Comparison of ENCODE assay signal across 8 cellular contexts in genomic region chr5:140042551-140043507, GRCh38. TPM values are rescaled to one million over a fixed set of nuclear protein-coding genes. Genes with fewer than 3 reads are reported as not detected.
DNase-seq lines count a peak whose midpoint lies in the region; ATAC-seq and TF ChIP-seq lines count a peak whose summit lies in the region.

Gene NRG2 (minus strand): TSS chr5:140043299.

- H3K9me3 ChIP-seq in esophagus (ENCODE audit: control insufficient read depth in 2 of 2, insufficient read depth in 1 of 2, low read depth in 1 of 2, low read length in 1 of 2) (no peaks in the 10 kb centered on the region), mucosa of descending colon (no peaks in the 10 kb centered on the region)

- peak; percentile 62 for DNase-seq in NCI-H69 (lab: John Stamatoyannopoulos, UW)
- peak; percentile 11 for DNase-seq in activated T-cell treated with anti-CD3 and anti-CD28 coated beads for 4 hours
- DNase-seq in mucosa of descending colon, result peak; percentile 46 to 64 (median 60)
- peak; percentile 8 for DNase-seq in stimulated activated naive CD4-positive, alpha-beta T cell treated with Interleukin-2 at 50 U/mL for 16 hours (lab: John Stamatoyannopoulos, UW)

- ATAC-seq in GM18520 (IDR thresholded peaks at IDR 0.05; ENCODE audit: unreplicated experiment) (peak; percentile 44), HG03066 (IDR thresholded peaks at IDR 0.05; ENCODE audit: low read depth, unreplicated experiment) (peak; percentile 56), mucosa of descending colon (peak; percentile 75)

- no peaks in the 10 kb centered on the region for H3K36me3 ChIP-seq in ACC112 (ENCODE audit: insufficient read depth, low read length)
- H3K36me3 ChIP-seq in esophagus (ENCODE audit: control insufficient read depth in 2 of 2, insufficient read depth in 2 of 2, low read length in 1 of 2), result no peaks in the 10 kb centered on the region
- no peaks in the 10 kb centered on the region for H3K36me3 ChIP-seq in mucosa of descending colon (ENCODE audit: low read depth)

- peak within 1 kb of the TSS; percentile 44 for H2AFZ ChIP-seq in ACC112 (ENCODE audit: low read length, unreplicated experiment)

- H3K27me3 ChIP-seq in ACC112 (ENCODE audit: insufficient read depth, low read length), result no peaks in the 10 kb centered on the region
- peaks cover 0 to 11% of the 10 kb centered on the region in 2 donors for H3K27me3 ChIP-seq in esophagus (ENCODE audit: control insufficient read depth in 1 of 2, insufficient read depth in 2 of 2, low read length in 2 of 2)

- H3K4me3 ChIP-seq in ACC112 (ENCODE audit: low read depth, low read length) (peak within 1 kb of the TSS; percentile 84), esophagus (ENCODE audit: low read depth in 1 of 2, low read length in 2 of 2) (peak within 1 kb of the TSS; percentile 52 to 56), mucosa of descending colon (no peak within 1 kb of the TSS)

- no peaks in the 10 kb centered on the region for H3K79me2 ChIP-seq in ACC112 (ENCODE audit: control insufficient read depth, insufficient read depth, low read length, unreplicated experiment)

- H3K27ac ChIP-seq in ACC112 (ENCODE audit: low read depth, low read length) (no peak within 1 kb of the TSS), esophagus (ENCODE audit: low read depth in 2 of 2, low read length in 1 of 2) (peak within 1 kb of the TSS in 1 of 2 donors; percentile 41)

- no peak for TF ChIP-seq CTCF in mucosa of descending colon (IDR thresholded peaks at IDR 0.05)

- whole genome bisulfite sequencing in esophagus, 2 donors, result 1% methylated on average over 79 to 91 of the region's 91 CpGs

- intact Hi-C loops in mucosa of descending colon (cut with DNase I, micrococcal nuclease), result no loop called here

- H3K4me1 ChIP-seq in ACC112 (ENCODE audit: control insufficient read depth, insufficient read depth, low read length, unreplicated experiment) (peaks cover 26% of the 10 kb centered on the region), esophagus (ENCODE audit: control insufficient read depth in 2 of 2, insufficient read depth in 2 of 2, low read length in 1 of 2) (peaks cover 5 to 7% of the 10 kb centered on the region in 2 donors), mucosa of descending colon (ENCODE audit: low read depth) (peaks cover 12% of the 10 kb centered on the region)

RNA-seq across cellular contexts. Expression of gene NRG2, which starts in this region (rescaled TPM):
- 1 to 10 TPM; 1.7 to 1.8 TPM for polyA plus RNA-seq in esophagus
- total RNA-seq in mucosa of descending colon, result 1 to 10 TPM in 1 of 3 donors, under 1 TPM in 2; 0.52 to 7.3 (median 0.89) TPM

Comparison
In these comparisons a context has a peak if more than half of its experiments do, and no peak if none do; other contexts are left out.
1. DNase-seq: peak in every context shown above with its lines; median percentile 62 in NCI-H69; 60 in mucosa of descending colon; 11 in activated T-cell treated with anti-CD3 and anti-CD28 coated beads for 4 hours; 8 in stimulated activated naive CD4-positive, alpha-beta T cell treated with Interleukin-2 at 50 U/mL for 16 hours.